22 cellular contexts compared by ENCODE assay signal in the genomic region with DNA sequence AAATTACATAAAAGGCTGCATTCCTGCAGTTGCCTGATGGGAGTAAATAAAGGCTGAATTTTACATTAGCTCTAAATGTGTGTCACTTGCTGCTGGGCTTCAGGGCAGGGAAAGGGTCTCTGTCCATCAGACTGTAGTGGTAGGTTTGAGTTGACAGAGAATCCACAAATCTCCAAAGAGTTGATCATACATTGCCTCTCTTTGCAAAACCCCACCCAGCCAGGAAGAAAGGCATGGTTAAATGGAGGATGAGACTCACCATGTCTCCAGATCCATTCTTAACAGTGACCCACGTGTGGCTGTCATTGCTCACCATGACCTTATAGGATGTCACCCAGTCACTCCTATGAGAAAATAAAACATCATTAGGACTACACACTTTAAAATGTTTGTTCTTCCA.
"Had no signal": no experiment of that assay in that cellular context is flagged by ENCODE, and none has a peak within 500 bp of the region (broad histone marks: within the 10 kb centered on the region; RNA-seq: fewer than 3 reads in every experiment).

No MANE protein-coding gene starts in this region.

- ATAC-seq: esophagus mucosa; gastrocnemius medialis; left colon; psoas muscle; right lobe of liver; stimulated activated memory B cell treated with anti-CD40 and anti-IgM and Interleukin-4, amounts not matched to agents 10 μg/mL and 1 μg/mL and 100 μg/mL, for 72 hours had no signal

- DNase-seq: cortex of kidney; dorsolateral prefrontal cortex; effector CD8-positive, alpha-beta T cell; gastrocnemius medialis; glutamatergic neuron; immature natural killer cell; kidney; left colon; mesendoderm; naive B cell; occipital lobe; psoas muscle; retina; right lobe of liver; spleen; stimulated activated CD4-positive, alpha-beta T cell treated with anti-CD3 and anti-CD28 coated beads, Interleukin-15, amount 100 ng/mL, for 24 hours; stimulated activated CD4-positive, alpha-beta T cell treated with anti-CD3 and anti-CD28 coated beads, Interleukin-1b, Interleukin-23, amount 100 ng/mL, for 48 hours; stimulated activated CD4-positive, alpha-beta T cell treated with anti-CD3 and anti-CD28 coated beads, Interleukin-4, amount 100 ng/mL, for 24 hours; testis; transverse colon had no signal

- H3K27me3 ChIP-seq: gastrocnemius medialis, right lobe of liver, spleen, testis, transverse colon had no signal

- H3K36me3 ChIP-seq: gastrocnemius medialis, right lobe of liver, spleen, transverse colon had no signal

- H3K4me1 ChIP-seq: gastrocnemius medialis, psoas muscle, right lobe of liver, transverse colon had no signal

- H3K9me3 ChIP-seq: gastrocnemius medialis, psoas muscle, right lobe of liver, spleen, testis, transverse colon had no signal

- H3K4me3 ChIP-seq: dorsolateral prefrontal cortex, gastrocnemius medialis, psoas muscle, right lobe of liver, spleen, testis, transverse colon had no signal

- H3K27ac ChIP-seq: dorsolateral prefrontal cortex, gastrocnemius medialis, psoas muscle, right lobe of liver, spleen, testis, transverse colon had no signal
